8 cellular contexts compared by ENCODE assay signal in genomic region chr7:99324966-99325596, GRCh38. TPM values are rescaled to one million over a fixed set of nuclear protein-coding genes. Genes with fewer than 3 reads are reported as not detected.
A peak's percentile ranks its signal among the peaks of the same experiment; 100 is the strongest.
DNase-seq lines count a peak whose midpoint lies in the region; ATAC-seq and TF ChIP-seq lines count a peak whose summit lies in the region.

No MANE protein-coding gene starts in this region.

- TF ChIP-seq CTCF in mucosa of descending colon (IDR thresholded peaks at IDR 0.05) = no peak

- no peak for ATAC-seq in central memory CD8-positive, alpha-beta T cell (replicated peaks; ENCODE audit: extremely low read depth, poor library complexity, severe bottlenecking)
- peak; percentile 1 for ATAC-seq in mucosa of descending colon

- H3K4me1 Mint-ChIP-seq in IgD-negative memory B cell = peaks cover 16 to 24% (median 18%) of the 10 kb centered on the region in 3 donors
- H3K4me1 Mint-ChIP-seq in central memory CD8-positive, alpha-beta T cell = peaks cover 29% of the 10 kb centered on the region

- peak overlapping the region; percentile 98 for H3K4me3 ChIP-seq in mucosa of descending colon

- no peaks in the 10 kb centered on the region for H3K9me3 ChIP-seq in mucosa of descending colon

- H3K36me3 Mint-ChIP-seq in IgD-negative memory B cell = no peaks in the 10 kb centered on the region
- H3K36me3 Mint-ChIP-seq in central memory CD8-positive, alpha-beta T cell (ENCODE audit: insufficient read depth) = peaks cover 17% of the 10 kb centered on the region

- peak overlapping the region; percentile 94 to 99 (median 98) for H3K4me3 Mint-ChIP-seq in IgD-negative memory B cell
- peak overlapping the region; percentile 90 for H3K4me3 Mint-ChIP-seq in central memory CD8-positive, alpha-beta T cell

- H3K27me3 Mint-ChIP-seq in IgD-negative memory B cell = no peaks in the 10 kb centered on the region
- no peaks in the 10 kb centered on the region for H3K27me3 Mint-ChIP-seq in central memory CD8-positive, alpha-beta T cell

- intact Hi-C loops in mucosa of descending colon (cut with DNase I, micrococcal nuclease) = no loop called here

- DNase-seq in NCI-H82 (lab: John Stamatoyannopoulos, UW) (peak; percentile 53), NCI-H82 treated with DMSO at 0.1 percent for 48 hours (lab: John Stamatoyannopoulos, UW; ENCODE audit: unreplicated experiment) (no peak), mucosa of descending colon (peak in 1 of 3 donors; percentile 25), NCI-H2029 (lab: John Stamatoyannopoulos, UW) (no peak), DMS114 treated with DMSO at 0.1 percent for 48 hours (lab: John Stamatoyannopoulos, UW; ENCODE audit: unreplicated experiment) (no peak), cortex of kidney (lab: John Stamatoyannopoulos, UW) (no peak)
- no peak for DNase-seq in central memory CD8-positive, alpha-beta T cell (ENCODE audit: low spot score in 2 of 2)

- H3K9me3 Mint-ChIP-seq in IgD-negative memory B cell = no peaks in the 10 kb centered on the region
- H3K9me3 Mint-ChIP-seq in central memory CD8-positive, alpha-beta T cell = no peaks in the 10 kb centered on the region

- no peaks in the 10 kb centered on the region for H3K36me3 ChIP-seq in mucosa of descending colon (ENCODE audit: low read depth)

- H3K27ac Mint-ChIP-seq in IgD-negative memory B cell = peak overlapping the region; percentile 95 to 99 (median 99)
- peak overlapping the region; percentile 92 for H3K27ac Mint-ChIP-seq in central memory CD8-positive, alpha-beta T cell (ENCODE audit: low read depth)

- peaks cover 32% of the 10 kb centered on the region for H3K4me1 ChIP-seq in mucosa of descending colon (ENCODE audit: low read depth)

RNA-seq across cellular contexts. Expression of gene ARPC1A, which starts 0.6 kb away (rescaled TPM):
- polyA plus RNA-seq in IgD-negative memory B cell = 81.5 TPM
- total RNA-seq in mucosa of descending colon = 100 to 1,000 TPM; 142 to 158 (median 157) TPM

RNA-seq across cellular contexts. Expression of gene ARPC1B, which starts 49.4 kb away (rescaled TPM):
- polyA plus RNA-seq in IgD-negative memory B cell = 728 TPM
- 100 to 1,000 TPM; 107 to 153 (median 119) TPM for total RNA-seq in mucosa of descending colon

RNA-seq across cellular contexts. Expression of gene MYH16, which starts 52.4 kb away (rescaled TPM):
- polyA plus RNA-seq in IgD-negative memory B cell = not detected
- total RNA-seq in mucosa of descending colon = not detected
